ENCODE assay signal across 21 cellular contexts in genomic region chr21:42435401-42435800, GRCh38. TPM values are rescaled to one million over a fixed set of nuclear protein-coding genes. Genes with fewer than 3 reads are reported as not detected.
"Had no signal": no experiment of that assay in that cellular context is flagged by ENCODE, and none has a peak within 500 bp of the region (broad histone marks: within the 10 kb centered on the region; RNA-seq: fewer than 3 reads in every experiment).

No MANE protein-coding gene starts in this region.

- H3K36me3 Mint-ChIP-seq: type B pancreatic cell had no signal

- H3K4me1 Mint-ChIP-seq: neural crest cell had no signal

- H3K27ac ChIP-seq: heart left ventricle, pancreas had no signal

- ATAC-seq: esophagus mucosa, heart left ventricle, left lobe of liver, natural killer cell, pancreas, right cardiac atrium had no signal

- H3K4me3 ChIP-seq: heart left ventricle, pancreas had no signal

- H3K27ac Mint-ChIP-seq: natural killer cell, progenitor cell of endocrine pancreas, type B pancreatic cell had no signal

- H3K4me3 Mint-ChIP-seq: natural killer cell, neural crest cell, type B pancreatic cell had no signal

- H3K9me3 ChIP-seq: pancreas had no signal

- H3K36me3 ChIP-seq: heart left ventricle, pancreas had no signal

- H3K27me3 ChIP-seq: pancreas had no signal

- H3K4me1 ChIP-seq: heart left ventricle, pancreas had no signal

- DNase-seq: effector memory CD4-positive, alpha-beta T cell; heart left ventricle; hippocampal formation; mammary epithelial cell; natural killer cell; nucleus accumbens; pancreas; right cardiac atrium; small intestine; stimulated activated CD4-positive, alpha-beta T cell treated with anti-CD3 and anti-CD28 coated beads, Interleukin-2, amount 100 ng/mL, for 48 hours; stimulated activated naive CD4-positive, alpha-beta T cell treated with Interleukin-2 at 50 U/mL for 16 hours had no signal

RNA-seq across cellular contexts. Expression of gene UBASH3A, which starts 31.7 kb away (rescaled TPM):
- total RNA-seq: fibroblast of lung, frontal cortex, glomerular endothelial cell, kidney epithelial cell, mammary epithelial cell, neural crest cell, progenitor cell of endocrine pancreas had no signal
- polyA plus RNA-seq: fibroblast of lung, mammary epithelial cell had no signal

RNA-seq across cellular contexts. Expression of gene TMPRSS3, which starts 39.5 kb away (rescaled TPM):
- total RNA-seq: fibroblast of lung, frontal cortex, glomerular endothelial cell, mesenteric fat pad, neural crest cell, right cardiac atrium had no signal
- polyA plus RNA-seq: fibroblast of lung, heart left ventricle, mammary epithelial cell, right cardiac atrium had no signal
